ENCODE assay signal across 1 cellular context in the genomic region with DNA sequence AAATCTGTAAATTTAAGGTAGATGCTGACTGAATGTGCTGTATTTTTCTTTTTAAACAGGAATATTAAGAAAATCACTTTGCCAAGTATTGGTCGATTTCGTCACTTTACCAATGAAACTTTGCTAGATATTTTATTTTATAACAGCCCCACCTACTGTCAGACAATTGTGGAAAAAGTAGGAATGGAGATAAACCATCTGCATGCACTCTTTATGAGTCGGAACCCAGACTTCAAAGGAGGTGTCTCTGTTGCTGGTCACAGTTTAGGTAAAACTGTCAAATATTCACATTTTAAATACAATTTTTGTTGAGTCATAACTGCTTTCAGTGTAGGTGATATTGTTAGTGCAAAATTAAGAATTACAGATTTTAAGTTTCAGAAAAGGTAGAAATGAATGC.
TF ChIP-seq lines count a peak whose summit lies in the region.

No MANE protein-coding gene starts in this region.

TF ChIP-seq in HepG2, 621 proteins besides CTCF, POLR2A, EP300 and RAD21:
- no peak for TF ChIP-seq ZNF792 (CRISPR knock-in tag; IDR thresholded peaks at IDR 0.05)
- TF ChIP-seq STAG1 (CRISPR knock-in tag; IDR thresholded peaks at IDR 0.05): 0 out of 2 replicates have a peak, but pooled peaks have one; percentile 13
